ENCODE assay signal across 1 cellular context in the genomic region with DNA sequence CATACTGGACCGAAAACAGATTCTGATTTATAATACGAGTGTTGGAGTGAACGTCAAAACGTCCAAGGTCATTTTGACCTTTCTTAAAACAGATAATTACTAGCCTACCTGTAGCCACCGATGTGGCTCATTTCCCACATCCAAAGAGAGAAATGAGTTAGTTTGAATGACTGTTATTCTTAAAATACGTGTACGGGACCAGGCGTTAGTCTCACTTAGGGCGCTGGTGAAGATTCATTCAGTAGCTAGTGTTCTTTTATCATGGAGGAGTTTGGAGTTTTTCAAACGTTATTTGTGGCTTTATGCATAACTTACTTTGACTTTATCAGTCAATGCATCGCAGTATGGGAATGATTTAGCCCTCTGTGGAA.
TF ChIP-seq lines count a peak whose summit lies in the region.

No MANE protein-coding gene starts in this region.

TF ChIP-seq in GM23338, 12 proteins besides CTCF, POLR2A, EP300 and RAD21 (continued from another document):
- TF ChIP-seq ZNF114 (CRISPR knock-in tag; IDR thresholded peaks at IDR 0.05), result no peak
- TF ChIP-seq, protein P1, sequence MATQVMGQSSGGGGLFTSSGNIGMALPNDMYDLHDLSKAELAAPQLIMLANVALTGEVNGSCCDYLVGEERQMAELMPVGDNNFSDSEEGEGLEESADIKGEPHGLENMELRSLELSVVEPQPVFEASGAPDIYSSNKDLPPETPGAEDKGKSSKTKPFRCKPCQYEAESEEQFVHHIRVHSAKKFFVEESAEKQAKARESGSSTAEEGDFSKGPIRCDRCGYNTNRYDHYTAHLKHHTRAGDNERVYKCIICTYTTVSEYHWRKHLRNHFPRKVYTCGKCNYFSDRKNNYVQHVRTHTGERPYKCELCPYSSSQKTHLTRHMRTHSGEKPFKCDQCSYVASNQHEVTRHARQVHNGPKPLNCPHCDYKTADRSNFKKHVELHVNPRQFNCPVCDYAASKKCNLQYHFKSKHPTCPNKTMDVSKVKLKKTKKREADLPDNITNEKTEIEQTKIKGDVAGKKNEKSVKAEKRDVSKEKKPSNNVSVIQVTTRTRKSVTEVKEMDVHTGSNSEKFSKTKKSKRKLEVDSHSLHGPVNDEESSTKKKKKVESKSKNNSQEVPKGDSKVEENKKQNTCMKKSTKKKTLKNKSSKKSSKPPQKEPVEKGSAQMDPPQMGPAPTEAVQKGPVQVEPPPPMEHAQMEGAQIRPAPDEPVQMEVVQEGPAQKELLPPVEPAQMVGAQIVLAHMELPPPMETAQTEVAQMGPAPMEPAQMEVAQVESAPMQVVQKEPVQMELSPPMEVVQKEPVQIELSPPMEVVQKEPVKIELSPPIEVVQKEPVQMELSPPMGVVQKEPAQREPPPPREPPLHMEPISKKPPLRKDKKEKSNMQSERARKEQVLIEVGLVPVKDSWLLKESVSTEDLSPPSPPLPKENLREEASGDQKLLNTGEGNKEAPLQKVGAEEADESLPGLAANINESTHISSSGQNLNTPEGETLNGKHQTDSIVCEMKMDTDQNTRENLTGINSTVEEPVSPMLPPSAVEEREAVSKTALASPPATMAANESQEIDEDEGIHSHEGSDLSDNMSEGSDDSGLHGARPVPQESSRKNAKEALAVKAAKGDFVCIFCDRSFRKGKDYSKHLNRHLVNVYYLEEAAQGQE (IDR thresholded peaks at IDR 0.05; ENCODE audit: unreplicated experiment), result no peak
TF ChIP-seq in GM23338: peak in this region for 0.
